ENCODE assay signal across 5 cellular contexts in genomic region chr5:124613273-124613953, GRCh38.
"Had no signal": no experiment of that assay in that cellular context is flagged by ENCODE, and none has a peak within 500 bp of the region (broad histone marks: within the 10 kb centered on the region; RNA-seq: fewer than 3 reads in every experiment).

No MANE protein-coding gene starts in this region.

- H3K4me3 ChIP-seq: GM23338 had no signal

- H2AFZ ChIP-seq: GM23338 had no signal

- DNase-seq: H9, KG1 had no signal

- H3K4me2 ChIP-seq: GM23338 had no signal

- H3K27ac Mint-ChIP-seq: GM23338, H9, IgD-negative memory B cell had no signal

- H3K4me3 Mint-ChIP-seq: GM23338, H9, IgD-negative memory B cell had no signal

- H3K9me3 Mint-ChIP-seq: GM23338 had no signal

- ATAC-seq: GM23338, HCT116 had no signal

- H3K27me3 Mint-ChIP-seq: IgD-negative memory B cell had no signal
